In the genomic region with DNA sequence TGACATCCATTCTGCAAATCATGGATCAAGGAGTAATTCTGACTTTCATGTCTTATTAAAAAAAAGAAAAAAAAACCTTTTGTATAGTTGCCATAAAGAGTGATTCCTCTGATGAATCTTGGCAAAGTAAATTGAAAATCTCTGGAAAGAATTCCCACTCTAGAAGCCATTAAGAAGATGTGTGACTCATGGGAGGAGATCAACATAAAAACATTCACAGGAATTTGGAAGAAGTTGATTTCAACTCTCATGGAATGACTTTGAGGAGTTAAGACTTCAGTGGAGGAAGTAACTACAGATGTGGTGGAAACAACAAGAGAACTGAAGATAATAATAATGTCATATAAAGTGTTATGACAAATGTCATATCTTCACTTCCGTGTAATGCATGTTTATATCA, we compare ENCODE assay signal across 18 cellular contexts.
DNase-seq lines count a peak whose midpoint lies in the region; ATAC-seq and TF ChIP-seq lines count a peak whose summit lies in the region.
"Had no signal": no experiment of that assay in that cellular context is flagged by ENCODE, and none has a peak within 500 bp of the region (broad histone marks: within the 10 kb centered on the region; RNA-seq: fewer than 3 reads in every experiment).

No MANE protein-coding gene starts in this region.

- peaks cover 27% of the 10 kb centered on the region for H3K9me3 Mint-ChIP-seq in progenitor cell of endocrine pancreas (ENCODE audit: low read depth)

- no peak overlapping the region for H3K4me2 ChIP-seq in mesenchymal stem cell (ENCODE audit: low read length, poor library complexity, severe bottlenecking)
- H3K4me2 ChIP-seq: A549, GM23338 had no signal

- H3K27ac ChIP-seq in HUES6 (ENCODE audit: low read depth, low read length) (peak overlapping the region; percentile 58; the same call in 1 of the 2 replicates), mesenchymal stem cell (ENCODE audit: low read length, poor library complexity, severe bottlenecking) (no peak overlapping the region), spleen (no peak overlapping the region)
- H3K27ac ChIP-seq: A549 had no signal

- peak overlapping the region; percentile 49 for H3K9ac ChIP-seq in HUES6 (ENCODE audit: low read length)
- no peak overlapping the region for H3K9ac ChIP-seq in mesenchymal stem cell (ENCODE audit: low read length)

- TF ChIP-seq POLR2A in spleen (IDR thresholded peaks at IDR 0.05), result no peak

- no peaks in the 10 kb centered on the region for H3K27me3 Mint-ChIP-seq in progenitor cell of endocrine pancreas
- H3K27me3 Mint-ChIP-seq: IgD-negative memory B cell had no signal

- no peak overlapping the region for H2AFZ ChIP-seq in mesenchymal stem cell (ENCODE audit: low read depth, low read length)
- H2AFZ ChIP-seq: GM23338 had no signal

- TF ChIP-seq CTCF in progenitor cell of endocrine pancreas (IDR thresholded peaks at IDR 0.05; ENCODE audit: unreplicated experiment) (no peak), spleen (IDR thresholded peaks at IDR 0.05 in 8 of 11, conservative IDR thresholded peaks at IDR 0.05 in 3 of 11) (no peak)

- no peak overlapping the region for H3K4me3 Mint-ChIP-seq in progenitor cell of endocrine pancreas (ENCODE audit: low read depth)
- H3K4me3 Mint-ChIP-seq: GM23338, IgD-negative memory B cell had no signal

- no peak for ATAC-seq in GM18870 (IDR thresholded peaks at IDR 0.05; ENCODE audit: unreplicated experiment)
- ATAC-seq: A549 had no signal

- no peak overlapping the region for H4K91ac ChIP-seq in mesenchymal stem cell (ENCODE audit: low read length)

- no peak overlapping the region for H2BK120ac ChIP-seq in mesenchymal stem cell (ENCODE audit: low read depth, low read length)

- H3K79me1 ChIP-seq in mesenchymal stem cell (replicated peaks; ENCODE audit: low read length, poor library complexity, severe bottlenecking), result no peaks in the 10 kb centered on the region

- no peak overlapping the region for H4K8ac ChIP-seq in mesenchymal stem cell (ENCODE audit: low read length)

- intact Hi-C loops in spleen (cut with DNase I; ENCODE audit: low total_unique reads), result no loop called here

- DNase-seq in EH (ENCODE audit: low read depth) (peak; percentile 83), astrocyte of the hippocampus (ENCODE audit: low read depth, low spot score) (peak; percentile 28), mesenchymal stem cell (peak; percentile 6), NCI-H82 treated with DMSO at 0.1 percent for 48 hours (lab: John Stamatoyannopoulos, UW; ENCODE audit: unreplicated experiment) (no peak), progenitor cell of endocrine pancreas (ENCODE audit: low spot score, unreplicated experiment) (no peak), spleen (no peak)
- DNase-seq: AML-193; COR-L47; DMS153; NCI-H187 treated with DMSO at 0.1 percent for 48 hours; NCI-H526 treated with DMSO at 0.1 percent for 48 hours; NK-92 treated with Interleukin-12 subunit alpha and Interleukin-12 subunit beta, amount 100 ng/mL, for 24 hours; SIG-M5 had no signal

- H3K27me3 ChIP-seq in HUES6 (ENCODE audit: control insufficient read depth, insufficient read depth, low read length) (peaks cover 11% of the 10 kb centered on the region; the same call in 1 of the 2 replicates), mesenchymal stem cell (ENCODE audit: control insufficient read depth in 1 of 2, insufficient read depth in 1 of 2, low read length in 2 of 2) (no peaks in the 10 kb centered on the region), spleen (replicated peaks in 1 of 7) (no peaks in the 10 kb centered on the region)

- H2AK5ac ChIP-seq in mesenchymal stem cell (ENCODE audit: low read length, severe bottlenecking), result no peak overlapping the region

- H3K4me1 Mint-ChIP-seq in progenitor cell of endocrine pancreas (ENCODE audit: low read depth), result no peaks in the 10 kb centered on the region
- H3K4me1 Mint-ChIP-seq: GM23338, IgD-negative memory B cell had no signal

- H3K9me3 ChIP-seq in HUES6 (ENCODE audit: control insufficient read depth, insufficient read depth, low read depth, low read length) (no peaks in the 10 kb centered on the region), mesenchymal stem cell (ENCODE audit: control insufficient read depth, low read length) (peaks cover 1% of the 10 kb centered on the region), spleen (peaks cover 0 to 14% (median 0%) of the 10 kb centered on the region in 8 donors)
- H3K9me3 ChIP-seq: A549 had no signal

- H2BK15ac ChIP-seq in mesenchymal stem cell (ENCODE audit: low read depth, poor library complexity, severe bottlenecking), result no peak overlapping the region

- no peak overlapping the region for H3K27ac Mint-ChIP-seq in progenitor cell of endocrine pancreas
- H3K27ac Mint-ChIP-seq: GM23338, IgD-negative memory B cell had no signal

- H2BK12ac ChIP-seq in mesenchymal stem cell (ENCODE audit: low read length in 2 of 2), result no peak overlapping the region

- no CpG with 5 or more reads among the region's 1 CpG for WGBS in mesenchymal stem cell
- WGBS in spleen, 5 donors, result 81 to 90% (median 85%) methylated on average over 1 of the region's 1 CpG

- H3K23ac ChIP-seq in mesenchymal stem cell (ENCODE audit: low read length in 2 of 2), result no peak overlapping the region

- no peak overlapping the region for H2BK5ac ChIP-seq in mesenchymal stem cell (ENCODE audit: low read depth, low read length, poor library complexity, severe bottlenecking)

- no peak overlapping the region for H3K4me3 ChIP-seq in HUES6 (ENCODE audit: low read depth, low read length)
- no peak overlapping the region for H3K4me3 ChIP-seq in mesenchymal stem cell (ENCODE audit: insufficient read depth in 1 of 2, low read depth in 1 of 2, low read length in 2 of 2)
- no peak overlapping the region for H3K4me3 ChIP-seq in spleen
- H3K4me3 ChIP-seq: A549, GM23338 had no signal

- H3K36me3 ChIP-seq in HUES6 (ENCODE audit: control insufficient read depth, insufficient read depth, low read length) (no peaks in the 10 kb centered on the region), mesenchymal stem cell (ENCODE audit: control insufficient read depth in 1 of 2, insufficient read depth in 2 of 2, low read depth in 1 of 2, low read length in 2 of 2) (no peaks in the 10 kb centered on the region), spleen (no peaks in the 10 kb centered on the region)

- H3K4me1 ChIP-seq in HUES6 (ENCODE audit: control insufficient read depth, insufficient read depth, low read length) (peaks cover 22% of the 10 kb centered on the region; the same call in 1 of the 2 replicates), mesenchymal stem cell (ENCODE audit: control insufficient read depth, insufficient read depth, low read depth, low read length) (no peaks in the 10 kb centered on the region), spleen (no peaks in the 10 kb centered on the region)
- H3K4me1 ChIP-seq: A549 had no signal

- H3K14ac ChIP-seq in mesenchymal stem cell (ENCODE audit: low read length in 2 of 2), result no peak overlapping the region

- peaks cover 2% of the 10 kb centered on the region for H3K36me3 Mint-ChIP-seq in progenitor cell of endocrine pancreas (ENCODE audit: insufficient read depth)
- H3K36me3 Mint-ChIP-seq: IgD-negative memory B cell had no signal

- no peak overlapping the region for H3K18ac ChIP-seq in mesenchymal stem cell (ENCODE audit: low read depth in 1 of 2, low read length in 2 of 2)

- H3K4ac ChIP-seq in mesenchymal stem cell (ENCODE audit: low read depth in 1 of 2, low read length in 2 of 2), result no peak overlapping the region

Comparison
In these comparisons a context has a peak if more than half of its experiments do, and no peak if none do; other contexts are left out.
1. DNase-seq: peak in EH (single experiment), astrocyte of the hippocampus (single experiment) and mesenchymal stem cell (single experiment); none in NCI-H82 treated with DMSO at 0.1 percent for 48 hours (single experiment), progenitor cell of endocrine pancreas (single experiment) and spleen (single experiment).